Comparison of ENCODE assay signal across 1 cellular context in genomic region chrX:23667239-23668177, GRCh38.
TF ChIP-seq lines count a peak whose summit lies in the region.

Gene PRDX4, plus strand, starts transcription at chrX:23667493. Its CDS starts 78 bp downstream, at chrX:23667571.

TF ChIP-seq in HepG2, 621 proteins besides CTCF, POLR2A, EP300 and RAD21 (continued from another document and continues in another):
- TF ChIP-seq ZNF646 (CRISPR knock-in tag; IDR thresholded peaks at IDR 0.05) (no peak), EEA1 (CRISPR knock-in tag; IDR thresholded peaks at IDR 0.05; ENCODE audit: borderline replicate concordance) (no peak), BRF2 (CRISPR knock-in tag; IDR thresholded peaks at IDR 0.05) (no peak), ZNF709 (CRISPR knock-in tag; IDR thresholded peaks at IDR 0.05) (no peak), FOXC1 (CRISPR knock-in tag; IDR thresholded peaks at IDR 0.05; ENCODE audit: borderline replicate concordance) (no peak), GABPA (IDR thresholded peaks at IDR 0.05; ENCODE audit: low read depth, low read length) (no peak), GABPA (CRISPR knock-in tag; IDR thresholded peaks at IDR 0.05; ENCODE audit: low read depth) (no peak), ZBTB4 (CRISPR knock-in tag; IDR thresholded peaks at IDR 0.05; ENCODE audit: borderline replicate concordance) (no peak), MED13 (CRISPR knock-in tag; IDR thresholded peaks at IDR 0.05) (no peak), NR2C2 (CRISPR knock-in tag; IDR thresholded peaks at IDR 0.05; ENCODE audit: borderline replicate concordance) (0 out of 2 replicates have a peak, but pooled peaks have one; percentile 16), ZNF160 (CRISPR knock-in tag; IDR thresholded peaks at IDR 0.05) (no peak), KLF15 (CRISPR knock-in tag; IDR thresholded peaks at IDR 0.05; ENCODE audit: borderline replicate concordance) (no peak), ZNF556 (CRISPR knock-in tag; IDR thresholded peaks at IDR 0.05; ENCODE audit: borderline replicate concordance) (peak; percentile 52; the same call in 1 of the 2 replicates), ETV5 (CRISPR knock-in tag; IDR thresholded peaks at IDR 0.05; ENCODE audit: borderline replicate concordance) (no peak), TEAD2 (CRISPR knock-in tag; IDR thresholded peaks at IDR 0.05) (0 out of 2 replicates have a peak, but pooled peaks have one; percentile 48), PLSCR1 (CRISPR knock-in tag; IDR thresholded peaks at IDR 0.05; ENCODE audit: borderline replicate concordance) (no peak), ZNF3 (CRISPR knock-in tag; IDR thresholded peaks at IDR 0.05) (no peak), MBD4 (IDR thresholded peaks at IDR 0.05; ENCODE audit: borderline replicate concordance, low read length) (no peak), TARDBP (CRISPR knock-in tag; IDR thresholded peaks at IDR 0.05) (no peak), MAFK (conservative IDR thresholded peaks at IDR 0.05 in 1 of 2, IDR thresholded peaks at IDR 0.05 in 1 of 2; ENCODE audit: low read length in 2 of 2) (no peak), POLR2G (IDR thresholded peaks at IDR 0.05; ENCODE audit: low read depth, low read length) (peak; percentile 75), ZNF281 (CRISPR knock-in tag; IDR thresholded peaks at IDR 0.05; ENCODE audit: borderline replicate concordance) (peak; percentile 97), ZNF790 (CRISPR knock-in tag; IDR thresholded peaks at IDR 0.05; ENCODE audit: borderline replicate concordance) (peak; percentile 74; the same call in 1 of the 2 replicates), ZNF274 (CRISPR knock-in tag; IDR thresholded peaks at IDR 0.05) (no peak), ZFP37 (CRISPR knock-in tag; IDR thresholded peaks at IDR 0.05; ENCODE audit: borderline replicate concordance) (no peak), NR1H2 (CRISPR knock-in tag; IDR thresholded peaks at IDR 0.05; ENCODE audit: borderline replicate concordance, low read depth) (no peak), RFXANK (CRISPR knock-in tag; IDR thresholded peaks at IDR 0.05) (no peak), SOX5 (CRISPR knock-in tag; IDR thresholded peaks at IDR 0.05; ENCODE audit: borderline replicate concordance) (no peak), FOXJ3 (CRISPR knock-in tag; IDR thresholded peaks at IDR 0.05; ENCODE audit: borderline replicate concordance) (0 out of 2 replicates have a peak, but pooled peaks have one; percentile 16), ZNF7 (CRISPR knock-in tag; IDR thresholded peaks at IDR 0.05) (no peak), CEBPG (CRISPR knock-in tag; IDR thresholded peaks at IDR 0.05) (peak; percentile 88), NAIF1 (CRISPR knock-in tag; IDR thresholded peaks at IDR 0.05; ENCODE audit: borderline replicate concordance) (no peak), ZBED4 (CRISPR knock-in tag; IDR thresholded peaks at IDR 0.05; ENCODE audit: borderline replicate concordance) (no peak)
- TF ChIP-seq, protein P1, sequence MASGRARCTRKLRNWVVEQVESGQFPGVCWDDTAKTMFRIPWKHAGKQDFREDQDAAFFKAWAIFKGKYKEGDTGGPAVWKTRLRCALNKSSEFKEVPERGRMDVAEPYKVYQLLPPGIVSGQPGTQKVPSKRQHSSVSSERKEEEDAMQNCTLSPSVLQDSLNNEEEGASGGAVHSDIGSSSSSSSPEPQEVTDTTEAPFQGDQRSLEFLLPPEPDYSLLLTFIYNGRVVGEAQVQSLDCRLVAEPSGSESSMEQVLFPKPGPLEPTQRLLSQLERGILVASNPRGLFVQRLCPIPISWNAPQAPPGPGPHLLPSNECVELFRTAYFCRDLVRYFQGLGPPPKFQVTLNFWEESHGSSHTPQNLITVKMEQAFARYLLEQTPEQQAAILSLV (CRISPR knock-in tag; IDR thresholded peaks at IDR 0.05; ENCODE audit: borderline replicate concordance), result no peak
- TF ChIP-seq, protein P2, sequence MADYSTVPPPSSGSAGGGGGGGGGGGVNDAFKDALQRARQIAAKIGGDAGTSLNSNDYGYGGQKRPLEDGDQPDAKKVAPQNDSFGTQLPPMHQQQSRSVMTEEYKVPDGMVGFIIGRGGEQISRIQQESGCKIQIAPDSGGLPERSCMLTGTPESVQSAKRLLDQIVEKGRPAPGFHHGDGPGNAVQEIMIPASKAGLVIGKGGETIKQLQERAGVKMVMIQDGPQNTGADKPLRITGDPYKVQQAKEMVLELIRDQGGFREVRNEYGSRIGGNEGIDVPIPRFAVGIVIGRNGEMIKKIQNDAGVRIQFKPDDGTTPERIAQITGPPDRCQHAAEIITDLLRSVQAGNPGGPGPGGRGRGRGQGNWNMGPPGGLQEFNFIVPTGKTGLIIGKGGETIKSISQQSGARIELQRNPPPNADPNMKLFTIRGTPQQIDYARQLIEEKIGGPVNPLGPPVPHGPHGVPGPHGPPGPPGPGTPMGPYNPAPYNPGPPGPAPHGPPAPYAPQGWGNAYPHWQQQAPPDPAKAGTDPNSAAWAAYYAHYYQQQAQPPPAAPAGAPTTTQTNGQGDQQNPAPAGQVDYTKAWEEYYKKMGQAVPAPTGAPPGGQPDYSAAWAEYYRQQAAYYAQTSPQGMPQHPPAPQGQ (CRISPR knock-in tag; IDR thresholded peaks at IDR 0.05; ENCODE audit: borderline replicate concordance), result no peak
